28 cellular contexts compared by ENCODE assay signal in the genomic region with DNA sequence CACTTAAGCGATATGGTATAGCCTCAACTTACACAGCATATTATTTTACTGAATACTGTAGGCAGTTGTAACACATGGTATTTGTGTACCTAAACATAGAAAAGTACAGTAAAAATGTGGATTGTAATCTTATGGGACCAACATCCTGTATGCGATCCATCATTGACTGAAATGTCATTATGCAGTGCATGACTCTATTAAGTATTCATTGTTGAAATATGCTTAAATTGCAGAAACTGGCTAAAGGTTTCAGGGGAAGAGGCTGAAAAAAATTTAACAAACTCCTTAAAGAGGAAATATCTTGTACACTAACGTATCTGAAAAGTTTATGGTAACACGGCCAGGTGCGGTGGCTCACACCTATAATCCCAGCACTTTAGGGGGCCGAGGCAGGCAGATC.
"Had no signal": no experiment of that assay in that cellular context is flagged by ENCODE, and none has a peak within 500 bp of the region (broad histone marks: within the 10 kb centered on the region; RNA-seq: fewer than 3 reads in every experiment).

No MANE protein-coding gene starts in this region.

- H3K36me3 Mint-ChIP-seq: mesothelial cell of epicardium, naive B cell had no signal

- H3K36me3 ChIP-seq: colonic mucosa, esophagus squamous epithelium, gastrocnemius medialis, heart right ventricle, left lung, lower lobe of right lung had no signal

- H3K4me3 ChIP-seq: colonic mucosa, esophagus squamous epithelium, gastrocnemius medialis, heart right ventricle, left lung, lower lobe of right lung, mucosa of descending colon had no signal

- H3K4me3 Mint-ChIP-seq: dendritic cell treated with granulocyte-macrophage colony-stimulating factor and Interleukin-4, amounts not matched to agents 40 ng/mL and 50 ng/mL, for 4 days; effector memory CD8-positive, alpha-beta T cell; endodermal cell; mesothelial cell of epicardium; naive B cell had no signal

- DNase-seq: colonic mucosa; cortex of kidney; effector CD8-positive, alpha-beta T cell; effector memory CD8-positive, alpha-beta T cell; endodermal cell; erythroblast; esophagus squamous epithelium; foreskin fibroblast; foreskin melanocyte; gastrocnemius medialis; glutamatergic neuron; head of caudate nucleus; heart right ventricle; hippocampal formation; left cardiac atrium; left lung; left ventricle myocardium superior; lower lobe of right lung; mesenchymal stem cell; mucosa of descending colon; naive B cell had no signal

- ATAC-seq: effector memory CD8-positive, alpha-beta T cell; esophagus mucosa; gastrocnemius medialis; heart right ventricle; left cardiac atrium; left lung; left ventricle myocardium superior; lower lobe of right lung; mucosa of descending colon had no signal

- FAIRE-seq: endometrium, islet of Langerhans, keratinocyte had no signal

- H3K4me1 ChIP-seq: colonic mucosa, esophagus squamous epithelium, gastrocnemius medialis, heart right ventricle, left lung, lower lobe of right lung had no signal

- H3K9me3 ChIP-seq: colonic mucosa, esophagus squamous epithelium, gastrocnemius medialis, heart right ventricle, left lung, lower lobe of right lung, mucosa of descending colon had no signal

- H3K27me3 ChIP-seq: colonic mucosa, esophagus squamous epithelium, gastrocnemius medialis, left lung had no signal

- H3K27ac ChIP-seq: colonic mucosa, epithelial cell of prostate, esophagus squamous epithelium, gastrocnemius medialis, heart right ventricle, left lung, lower lobe of right lung had no signal

- H3K27me3 Mint-ChIP-seq: dendritic cell treated with granulocyte-macrophage colony-stimulating factor and Interleukin-4, amounts not matched to agents 40 ng/mL and 50 ng/mL, for 4 days had no signal

- H3K27ac Mint-ChIP-seq: dendritic cell treated with granulocyte-macrophage colony-stimulating factor and Interleukin-4, amounts not matched to agents 40 ng/mL and 50 ng/mL, for 4 days; effector memory CD8-positive, alpha-beta T cell; endodermal cell; mesothelial cell of epicardium; naive B cell had no signal

- H3K4me1 Mint-ChIP-seq: naive B cell had no signal

- H3K9me3 Mint-ChIP-seq: dendritic cell treated with granulocyte-macrophage colony-stimulating factor and Interleukin-4, amounts not matched to agents 40 ng/mL and 50 ng/mL, for 4 days; effector memory CD8-positive, alpha-beta T cell; endodermal cell; mesothelial cell of epicardium; naive B cell had no signal
